13 cellular contexts compared by ENCODE assay signal in genomic region chr11:118212781-118213565, GRCh38. TPM values are rescaled to one million over a fixed set of nuclear protein-coding genes. Genes with fewer than 3 reads are reported as not detected.
A peak's percentile ranks its signal among the peaks of the same experiment; 100 is the strongest.
DNase-seq lines count a peak whose midpoint lies in the region; FAIRE-seq and TF ChIP-seq lines count a peak whose summit lies in the region.
"Had no signal": no experiment of that assay in that cellular context is flagged by ENCODE, and none has a peak within 500 bp of the region (broad histone marks: within the 10 kb centered on the region; RNA-seq: fewer than 3 reads in every experiment).

No MANE protein-coding gene starts in this region.

- FAIRE-seq in GM12892 (lab: Jason Lieb, UNC) = no peak

- no peaks in the 10 kb centered on the region for H3K27me3 Mint-ChIP-seq in activated naive CD4-positive, alpha-beta T cell treated with anti-CD3 and anti-CD28 coated beads, Interleukin-2, amount 10 ng/mL, durations not matched to agents 7 days and 5 days

- H3K9me3 ChIP-seq in NT2/D1 (ENCODE audit: insufficient read depth, low read length) = no peaks in the 10 kb centered on the region
- H3K9me3 ChIP-seq in spleen = no peaks in the 10 kb centered on the region
- H3K9me3 ChIP-seq: SK-N-SH, vagina had no signal

- no peak for DNase-seq in activated naive CD4-positive, alpha-beta T cell treated with anti-CD3 and anti-CD28 coated beads, Interleukin-2, amount 10 ng/mL, durations not matched to agents 7 days and 5 days
- no peak for DNase-seq in activated naive CD4-positive, alpha-beta T cell treated with Interleukin-2 at 50 U/mL for 16 hours
- DNase-seq in NT2/D1 (ENCODE audit: low read depth, low spot score) (peak; percentile 48), cerebellum (ENCODE audit: low spot score) (peak; percentile 45), spleen (no peak), NCI-H524 (lab: John Stamatoyannopoulos, UW) (no peak), GM12892 (ENCODE audit: insufficient read length) (no peak), SK-N-DZ (ENCODE audit: low spot score) (no peak)
- DNase-seq: SK-N-SH had no signal

- H3K36me3 ChIP-seq in NT2/D1 (ENCODE audit: insufficient read depth, insufficient read length, low read length) (no peaks in the 10 kb centered on the region), spleen (peaks cover 0 to 40% (median 0%) of the 10 kb centered on the region in 6 donors)
- H3K36me3 ChIP-seq: vagina had no signal

- TF ChIP-seq POLR2A in spleen (IDR thresholded peaks at IDR 0.05) (no peak), GM12892 (IDR thresholded peaks at IDR 0.05; ENCODE audit: low read depth, low read length) (no peak)

- no peak for TF ChIP-seq CTCF in spleen (IDR thresholded peaks at IDR 0.05 in 8 of 11, conservative IDR thresholded peaks at IDR 0.05 in 3 of 11)

- CTCF ChIA-PET in activated naive CD4-positive, alpha-beta T cell treated with anti-CD3 and anti-CD28 coated beads, Interleukin-2, amount 10 ng/mL, durations not matched to agents 7 days and 5 days (lab: Charles Lee) = interaction anchor here (0.9 to 4.6 kb wide), 5 partner anchors 11 to 48 kb away, joined by 3 to 22 read pairs (median 5); no protein-coding TSS in a partner anchor

- H3K27ac Mint-ChIP-seq in activated naive CD4-positive, alpha-beta T cell treated with anti-CD3 and anti-CD28 coated beads, Interleukin-2, amount 10 ng/mL, durations not matched to agents 7 days and 5 days = peak overlapping the region; percentile 94

- H3K27me3 ChIP-seq in NT2/D1 (ENCODE audit: insufficient read depth, insufficient read length) (no peaks in the 10 kb centered on the region), spleen (replicated peaks in 1 of 7) (peaks cover 0 to 23% (median 0%) of the 10 kb centered on the region in 7 donors)
- H3K27me3 ChIP-seq: vagina had no signal

- peaks cover 7% of the 10 kb centered on the region for H3K4me1 ChIP-seq in NT2/D1 (ENCODE audit: insufficient read depth, insufficient read length)
- peaks cover 22 to 100% (median 55%) of the 10 kb centered on the region in 6 donors for H3K4me1 ChIP-seq in spleen
- H3K4me1 ChIP-seq: vagina had no signal

- 50 to 67% (median 58%) methylated on average over 5 of the region's 5 CpGs for WGBS in spleen, 5 donors

- peaks cover 55% of the 10 kb centered on the region for H3K36me3 Mint-ChIP-seq in activated naive CD4-positive, alpha-beta T cell treated with anti-CD3 and anti-CD28 coated beads, Interleukin-2, amount 10 ng/mL, durations not matched to agents 7 days and 5 days

- no peak overlapping the region for H3K9ac ChIP-seq in NT2/D1 (ENCODE audit: insufficient read length, low read depth)
- H3K9ac ChIP-seq: SK-N-SH had no signal

- H3K4me1 Mint-ChIP-seq in activated naive CD4-positive, alpha-beta T cell treated with anti-CD3 and anti-CD28 coated beads, Interleukin-2, amount 10 ng/mL, durations not matched to agents 7 days and 5 days = peaks cover 82% of the 10 kb centered on the region

- H3K9me3 Mint-ChIP-seq in activated naive CD4-positive, alpha-beta T cell treated with anti-CD3 and anti-CD28 coated beads, Interleukin-2, amount 10 ng/mL, durations not matched to agents 7 days and 5 days = no peaks in the 10 kb centered on the region

- H3K4me3 Mint-ChIP-seq in activated naive CD4-positive, alpha-beta T cell treated with anti-CD3 and anti-CD28 coated beads, Interleukin-2, amount 10 ng/mL, durations not matched to agents 7 days and 5 days = peak overlapping the region; percentile 13

- peak overlapping the region in 7 of 8 donors; percentile 9 to 88 (median 73) for H3K27ac ChIP-seq in spleen
- H3K27ac ChIP-seq: vagina had no signal

- intact Hi-C loops in spleen (cut with DNase I; ENCODE audit: low total_unique reads) = no loop called here

- H3K4me3 ChIP-seq in NT2/D1 (ENCODE audit: insufficient read length, low read depth) (no peak overlapping the region), spleen (peak overlapping the region in 1 of 8 donors; percentile 30)
- H3K4me3 ChIP-seq: vagina had no signal

RNA-seq across cellular contexts. Expression of gene JAML, which starts 11.8 kb away (rescaled TPM):
- total RNA-seq in cerebellum (0.45 TPM), spleen (100 to 1,000 TPM in 2 of 7 donors, 10 to 100 TPM in 5; 45.5 to 180 (median 91.3) TPM)
- polyA plus RNA-seq in spleen = 100 to 1,000 TPM in 1 of 3 donors, 10 to 100 TPM in 2; 18.2 to 154 (median 42.0) TPM
- polyA plus RNA-seq in GM12892 (2012; ENCODE audit: missing spikeins) = 1.3 TPM
- polyA plus RNA-seq in SK-N-DZ (2014; cell fraction: cytosol; rRNA removed) = not detected in 2 replicates
- not detected in 2 replicates for polyA plus RNA-seq in SK-N-DZ (2014; cell fraction: nucleus; rRNA removed)
- total RNA-seq: fibroblast of villous mesenchyme, HT-29, lung microvascular endothelial cell had no signal
- polyA plus RNA-seq: SK-N-SH had no signal

RNA-seq across cellular contexts. Expression of gene SCN2B, which starts 36.5 kb away (rescaled TPM):
- 4.2 TPM for total RNA-seq in cerebellum
- under 1 TPM in 3 of 7 donors, not detected in 4; 0.03 to 0.15 (median 0.14) TPM for total RNA-seq in spleen
- polyA plus RNA-seq in spleen = under 1 TPM; 0.02 to 0.04 (median 0.03) TPM
- polyA plus RNA-seq in GM12892 (2012; ENCODE audit: missing spikeins) = not detected
- polyA plus RNA-seq in SK-N-DZ (2014; cell fraction: cytosol; rRNA removed) = not detected in 2 replicates
- polyA plus RNA-seq in SK-N-DZ (2014; cell fraction: nucleus; rRNA removed) = not detected in 2 replicates
- total RNA-seq: fibroblast of villous mesenchyme, HT-29, lung microvascular endothelial cell had no signal

RNA-seq across cellular contexts. Expression of gene MPZL3, which starts 39.2 kb away (rescaled TPM):
- 1.5 TPM for total RNA-seq in cerebellum
- total RNA-seq in spleen = 10 to 100 TPM in 3 of 7 donors, 1 to 10 TPM in 4; 4.3 to 12.9 (median 9.2) TPM
- 1 to 10 TPM; 2.0 to 2.1 (median 2.1) TPM for polyA plus RNA-seq in spleen
- polyA plus RNA-seq in GM12892 (2012; ENCODE audit: missing spikeins) = 2.1 TPM
- polyA plus RNA-seq in SK-N-DZ (2014; cell fraction: cytosol; rRNA removed) = not detected in 2 replicates
- polyA plus RNA-seq in SK-N-DZ (2014; cell fraction: nucleus; rRNA removed) = not detected in 2 replicates

RNA-seq across cellular contexts. Expression of gene MPZL2, which starts 51.1 kb away (rescaled TPM):
- 5.7 TPM for total RNA-seq in cerebellum
- total RNA-seq in spleen = 10 to 100 TPM in 3 of 7 donors, 1 to 10 TPM in 4; 7.0 to 18.4 (median 9.8) TPM
- polyA plus RNA-seq in spleen = 1 to 10 TPM; 1.6 to 2.0 (median 1.8) TPM
- not detected for polyA plus RNA-seq in GM12892 (2012; ENCODE audit: missing spikeins)
- not detected in 2 replicates for polyA plus RNA-seq in SK-N-DZ (2014; cell fraction: cytosol; rRNA removed)
- polyA plus RNA-seq in SK-N-DZ (2014; cell fraction: nucleus; rRNA removed) = not detected in 2 replicates
- total RNA-seq: fibroblast of villous mesenchyme had no signal

Comparison
In these comparisons a context has a peak if more than half of its experiments do, and no peak if none do; other contexts are left out.
1. DNase-seq: peak in NT2/D1 (single experiment) and cerebellum (single experiment); none in activated naive CD4-positive, alpha-beta T cell treated with anti-CD3 and anti-CD28 coated beads, Interleukin-2, amount 10 ng/mL, durations not matched to agents 7 days and 5 days (single experiment), activated naive CD4-positive, alpha-beta T cell treated with Interleukin-2 at 50 U/mL for 16 hours (single experiment), spleen (single experiment), NCI-H524 (0 of 2), GM12892 (single experiment) and SK-N-DZ (single experiment).
2. RNA of gene JAML, which starts 11.8 kb away (total RNA-seq): 45.5 to 180 TPM in spleen; 0.45 TPM in cerebellum (single experiment); every median in the first group is over 10 times any median in the second.